Comparison of ENCODE assay signal across 9 cellular contexts in the genomic region with DNA sequence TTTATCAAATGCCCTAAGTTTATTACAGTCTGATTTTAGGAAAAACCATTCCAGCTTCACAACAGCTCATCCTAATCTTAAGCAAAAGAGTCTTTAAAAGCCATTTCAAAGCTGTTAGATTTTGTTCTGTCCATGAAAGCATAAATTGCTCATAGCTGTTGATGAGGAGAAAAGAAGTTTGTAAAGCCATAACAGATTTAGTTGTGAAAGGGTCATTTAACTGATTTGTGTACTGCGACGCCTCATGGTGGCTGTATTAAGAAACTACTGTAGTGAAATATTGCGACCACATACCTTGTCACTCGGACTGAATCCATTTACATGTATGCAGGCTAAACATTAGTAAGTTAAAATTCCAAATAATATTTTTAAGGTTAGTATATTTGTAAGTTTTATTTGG. TPM values are rescaled to one million over a fixed set of nuclear protein-coding genes. Genes with fewer than 3 reads are reported as not detected.
DNase-seq lines count a peak whose midpoint lies in the region; TF ChIP-seq lines count a peak whose summit lies in the region.
"Had no signal": no experiment of that assay in that cellular context is flagged by ENCODE, and none has a peak within 500 bp of the region (broad histone marks: within the 10 kb centered on the region; RNA-seq: fewer than 3 reads in every experiment).

No MANE protein-coding gene starts in this region.

- H3F3A ChIP-seq in neural progenitor cell (ENCODE audit: low read depth), result no peaks in the 10 kb centered on the region

- H3K27me3 Mint-ChIP-seq in chondrocyte (ENCODE audit: low read depth), result no peaks in the 10 kb centered on the region
- H3K27me3 Mint-ChIP-seq in neural progenitor cell (ENCODE audit: insufficient read depth, low read depth), result no peaks in the 10 kb centered on the region
- H3K27me3 Mint-ChIP-seq in glutamatergic neuron (ENCODE audit: unreplicated experiment), result peaks cover under 1% of the 10 kb centered on the region
- H3K27me3 Mint-ChIP-seq: central memory CD8-positive, alpha-beta T cell had no signal

- peaks cover 7% of the 10 kb centered on the region for H3K4me1 ChIP-seq in neural progenitor cell

- H3K36me3 ChIP-seq in neural progenitor cell, result no peaks in the 10 kb centered on the region

- H3K4me1 Mint-ChIP-seq in chondrocyte (ENCODE audit: low read depth) (no peaks in the 10 kb centered on the region), neural progenitor cell (peaks cover 13% of the 10 kb centered on the region), glutamatergic neuron (ENCODE audit: low read depth, unreplicated experiment) (no peaks in the 10 kb centered on the region)

- H3K36me3 Mint-ChIP-seq in chondrocyte (ENCODE audit: low read depth) (peaks cover 2% of the 10 kb centered on the region), neural progenitor cell (peaks cover 9% of the 10 kb centered on the region), glutamatergic neuron (ENCODE audit: unreplicated experiment) (no peaks in the 10 kb centered on the region)

- TF ChIP-seq CTCF in chondrocyte (IDR thresholded peaks at IDR 0.05) (peak; percentile 69), neural progenitor cell (IDR thresholded peaks at IDR 0.05) (peak; percentile 40), glutamatergic neuron (IDR thresholded peaks at IDR 0.05; ENCODE audit: partially characterized antibody, unreplicated experiment) (no peak)

- H3K4me3 ChIP-seq in neural progenitor cell, result no peak overlapping the region

- no peaks in the 10 kb centered on the region for H3K27me3 ChIP-seq in neural progenitor cell

- H3K4me2 ChIP-seq in neural progenitor cell, result no peak overlapping the region

- H3K9me3 ChIP-seq in neural progenitor cell (ENCODE audit: low read depth), result no peaks in the 10 kb centered on the region

- no peak overlapping the region for H3K27ac ChIP-seq in neural progenitor cell

- peaks cover 66% of the 10 kb centered on the region for H3K79me2 ChIP-seq in neural progenitor cell (ENCODE audit: low read depth)

- H3K9me3 Mint-ChIP-seq in chondrocyte (ENCODE audit: low read depth) (peaks cover 4% of the 10 kb centered on the region), neural progenitor cell (no peaks in the 10 kb centered on the region), glutamatergic neuron (ENCODE audit: unreplicated experiment) (no peaks in the 10 kb centered on the region)
- H3K9me3 Mint-ChIP-seq: central memory CD8-positive, alpha-beta T cell had no signal

- peaks cover 95% of the 10 kb centered on the region for H4K20me1 ChIP-seq in neural progenitor cell (ENCODE audit: low read depth)

- DNase-seq in DMS153 treated with DMSO at 0.1 percent for 48 hours (lab: John Stamatoyannopoulos, UW; ENCODE audit: unreplicated experiment) (peak; percentile 5), DMS153 (lab: John Stamatoyannopoulos, UW) (no peak), MV-4-11 (lab: John Stamatoyannopoulos, UW) (peak; percentile 3), chondrocyte (ENCODE audit: low spot score) (no peak), neural progenitor cell (ENCODE audit: low spot score) (peak; percentile 9), 8988T (no peak), glutamatergic neuron (no peak), NCI-H2029 treated with DMSO at 0.1 percent for 48 hours (lab: John Stamatoyannopoulos, UW) (no peak)

- H2AFZ ChIP-seq in neural progenitor cell (replicated peaks), result no peak overlapping the region

- H3K4me3 Mint-ChIP-seq in chondrocyte (ENCODE audit: unreplicated experiment), result no peak overlapping the region
- no peak overlapping the region for H3K4me3 Mint-ChIP-seq in neural progenitor cell
- no peak overlapping the region for H3K4me3 Mint-ChIP-seq in glutamatergic neuron (ENCODE audit: unreplicated experiment)
- H3K4me3 Mint-ChIP-seq: central memory CD8-positive, alpha-beta T cell had no signal

- H3K9ac ChIP-seq in neural progenitor cell, result no peak overlapping the region

- H3K27ac Mint-ChIP-seq in chondrocyte (ENCODE audit: unreplicated experiment) (no peak overlapping the region), neural progenitor cell (no peak overlapping the region), glutamatergic neuron (ENCODE audit: unreplicated experiment) (no peak overlapping the region)

RNA-seq across cellular contexts. Expression of a gene that starts 20.9 kb away (rescaled TPM):
- 68.4 to 82.7 TPM (median 69.6 TPM) in 3 replicates for total RNA-seq in chondrocyte
- 66.1 and 110 TPM in 2 replicates for total RNA-seq in neural progenitor cell (ENCODE audit: low replicate concordance)
- total RNA-seq in glutamatergic neuron (ENCODE audit: unreplicated experiment), result 71.0 TPM

Comparison
In these comparisons a context has a peak if more than half of its experiments do, and no peak if none do; other contexts are left out.
1. DNase-seq: peak in DMS153 treated with DMSO at 0.1 percent for 48 hours (single experiment), MV-4-11 (single experiment) and neural progenitor cell (single experiment); none in DMS153 (single experiment), chondrocyte (single experiment), 8988T (single experiment), glutamatergic neuron (single experiment) and NCI-H2029 treated with DMSO at 0.1 percent for 48 hours (single experiment).